8 cellular contexts compared by ENCODE assay signal in genomic region chr12:88334271-88334670, GRCh38.
A peak's percentile ranks its signal among the peaks of the same experiment; 100 is the strongest.
DNase-seq lines count a peak whose midpoint lies in the region; ATAC-seq and TF ChIP-seq lines count a peak whose summit lies in the region.
"Had no signal": no experiment of that assay in that cellular context is flagged by ENCODE, and none has a peak within 500 bp of the region (broad histone marks: within the 10 kb centered on the region; RNA-seq: fewer than 3 reads in every experiment).

No MANE protein-coding gene starts in this region.

- no peak overlapping the region for H3K27ac Mint-ChIP-seq in stimulated activated effector memory CD8-positive, alpha-beta T cell treated with anti-CD3 and anti-CD28 coated beads, Interleukin-12 subunit alpha, Interleukin-12 subunit beta, amount 100 ng/mL, for 72 hours
- H3K27ac Mint-ChIP-seq: dendritic cell treated with granulocyte-macrophage colony-stimulating factor and Interleukin-4, amounts not matched to agents 40 ng/mL and 50 ng/mL, for 4 days had no signal

- TF ChIP-seq POLR2A in breast epithelium (IDR thresholded peaks at IDR 0.05) (no peak), sigmoid colon (IDR thresholded peaks at IDR 0.05) (no peak)

- H3K4me1 ChIP-seq in breast epithelium (no peaks in the 10 kb centered on the region), sigmoid colon (peaks cover 0 to 24% (median 7%) of the 10 kb centered on the region in 4 donors)

- H3K27ac ChIP-seq in breast epithelium (peak overlapping the region; percentile 16 to 22), sigmoid colon (peak overlapping the region in 2 of 4 donors; percentile 51 to 63)

- intact Hi-C loops in breast epithelium (cut with DNase I; ENCODE audit: low total_unique reads) (no loop called here), sigmoid colon (cut with DNase I) (no loop called here)

- no peaks in the 10 kb centered on the region for H3K9me3 Mint-ChIP-seq in stimulated activated effector memory CD8-positive, alpha-beta T cell treated with anti-CD3 and anti-CD28 coated beads, Interleukin-12 subunit alpha, Interleukin-12 subunit beta, amount 100 ng/mL, for 72 hours
- H3K9me3 Mint-ChIP-seq: dendritic cell treated with granulocyte-macrophage colony-stimulating factor and Interleukin-4, amounts not matched to agents 40 ng/mL and 50 ng/mL, for 4 days had no signal

- no peaks in the 10 kb centered on the region for H3K36me3 Mint-ChIP-seq in stimulated activated effector memory CD8-positive, alpha-beta T cell treated with anti-CD3 and anti-CD28 coated beads, Interleukin-12 subunit alpha, Interleukin-12 subunit beta, amount 100 ng/mL, for 72 hours

- TF ChIP-seq EP300 in sigmoid colon (IDR thresholded peaks at IDR 0.05), result no peak

- H3K4me3 Mint-ChIP-seq in stimulated activated effector memory CD8-positive, alpha-beta T cell treated with anti-CD3 and anti-CD28 coated beads, Interleukin-12 subunit alpha, Interleukin-12 subunit beta, amount 100 ng/mL, for 72 hours, result no peak overlapping the region
- H3K4me3 Mint-ChIP-seq: dendritic cell treated with granulocyte-macrophage colony-stimulating factor and Interleukin-4, amounts not matched to agents 40 ng/mL and 50 ng/mL, for 4 days had no signal

- H3K27me3 ChIP-seq in breast epithelium (no peaks in the 10 kb centered on the region), sigmoid colon (no peaks in the 10 kb centered on the region)

- ATAC-seq in GM21786 (IDR thresholded peaks at IDR 0.05; ENCODE audit: unreplicated experiment) (peak; percentile 46), HG03442 (IDR thresholded peaks at IDR 0.05; ENCODE audit: unreplicated experiment) (no peak)
- no peak for ATAC-seq in stimulated activated effector memory CD8-positive, alpha-beta T cell treated with anti-CD3 and anti-CD28 coated beads, Interleukin-12 subunit alpha, Interleukin-12 subunit beta, amount 100 ng/mL, for 72 hours

- H3K9me3 ChIP-seq in breast epithelium (no peaks in the 10 kb centered on the region), sigmoid colon (no peaks in the 10 kb centered on the region)

- DNase-seq in NCI-H146 treated with DMSO at 0.1 percent for 48 hours (lab: John Stamatoyannopoulos, UW; ENCODE audit: unreplicated experiment) (peak; percentile 58), breast epithelium (ENCODE audit: low spot score in 2 of 2) (peak in 1 of 2 donors; percentile 24), sigmoid colon (peak; percentile 71), cerebellar nuclear complex (lab: John Stamatoyannopoulos, UW) (no peak)
- DNase-seq in stimulated activated effector memory CD8-positive, alpha-beta T cell treated with anti-CD3 and anti-CD28 coated beads, Interleukin-12 subunit alpha, Interleukin-12 subunit beta, amount 100 ng/mL, for 72 hours (ENCODE audit: low spot score in 2 of 2), result no peak

- 26 to 71% methylated on average over 3 of the region's 3 CpGs for WGBS in sigmoid colon, 2 donors

- no peaks in the 10 kb centered on the region for H3K4me1 Mint-ChIP-seq in stimulated activated effector memory CD8-positive, alpha-beta T cell treated with anti-CD3 and anti-CD28 coated beads, Interleukin-12 subunit alpha, Interleukin-12 subunit beta, amount 100 ng/mL, for 72 hours

- H3K36me3 ChIP-seq in breast epithelium, result no peaks in the 10 kb centered on the region
- H3K36me3 ChIP-seq in sigmoid colon, result no peaks in the 10 kb centered on the region

- TF ChIP-seq CTCF in breast epithelium (IDR thresholded peaks at IDR 0.05) (no peak), sigmoid colon (IDR thresholded peaks at IDR 0.05) (no peak)

- H3K4me3 ChIP-seq in breast epithelium (no peak overlapping the region), sigmoid colon (no peak overlapping the region)

Comparison
In these comparisons a context has a peak if more than half of its experiments do, and no peak if none do; other contexts are left out.
1. DNase-seq: peak in NCI-H146 treated with DMSO at 0.1 percent for 48 hours (single experiment) and sigmoid colon (single experiment); none in cerebellar nuclear complex (0 of 2) and stimulated activated effector memory CD8-positive, alpha-beta T cell treated with anti-CD3 and anti-CD28 coated beads, Interleukin-12 subunit alpha, Interleukin-12 subunit beta, amount 100 ng/mL, for 72 hours (0 of 2).